ENCODE assay signal across 26 cellular contexts in the genomic region with DNA sequence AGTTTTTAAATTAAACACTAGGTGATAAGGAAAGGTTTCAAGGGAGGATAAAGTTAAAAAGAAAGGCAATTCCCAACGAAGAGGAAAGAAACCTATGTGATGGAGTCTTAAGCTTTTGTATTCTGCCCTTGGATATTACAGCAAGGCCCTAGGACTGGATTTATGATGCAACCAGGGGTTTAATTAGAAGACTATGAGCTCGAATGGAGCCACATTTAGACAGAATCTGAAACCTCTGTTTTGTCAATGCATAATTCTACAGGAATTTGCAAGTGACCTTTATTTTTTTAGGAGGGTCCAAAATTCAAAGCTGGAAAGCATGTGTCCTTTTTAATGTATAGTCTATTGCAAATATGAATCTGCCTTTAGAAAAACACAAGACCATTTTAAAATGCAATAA. TPM values are rescaled to one million over a fixed set of nuclear protein-coding genes. Genes with fewer than 3 reads are reported as not detected.
A peak's percentile ranks its signal among the peaks of the same experiment; 100 is the strongest.
DNase-seq lines count a peak whose midpoint lies in the region; ATAC-seq, FAIRE-seq and TF ChIP-seq lines count a peak whose summit lies in the region.
"Had no signal": no experiment of that assay in that cellular context is flagged by ENCODE, and none has a peak within 500 bp of the region (broad histone marks: within the 10 kb centered on the region; RNA-seq: fewer than 3 reads in every experiment).

No MANE protein-coding gene starts in this region.

- no peak overlapping the region for H3K27ac ChIP-seq in mammary epithelial cell (ENCODE audit: insufficient read depth, low read depth, low read length)
- H3K27ac ChIP-seq in small intestine (ENCODE audit: low read depth in 1 of 2, low read length in 1 of 2), result no peak overlapping the region
- H3K27ac ChIP-seq: coronary artery, neutrophil, thyroid gland had no signal

- CTCF ChIA-PET in mammary epithelial cell (lab: Charles Lee; ENCODE audit: low non-redundant PET), result no interaction called here

- peak overlapping the region; percentile 42 for H3K27ac Mint-ChIP-seq in progenitor cell of endocrine pancreas
- H3K27ac Mint-ChIP-seq: activated naive CD4-positive, alpha-beta T cell treated with anti-CD3 and anti-CD28 coated beads for 36 hours; B cell; CD8-positive, alpha-beta T cell; effector memory CD8-positive, alpha-beta T cell; stimulated activated naive CD8-positive, alpha-beta T cell treated with anti-CD3 and anti-CD28 coated beads, Interleukin-15, Interleukin-2, amounts not matched to agents 100 ng/mL and 50 ng/mL, for 24 hours had no signal

- H3K4me3 Mint-ChIP-seq in progenitor cell of endocrine pancreas (ENCODE audit: low read depth), result no peak overlapping the region
- H3K4me3 Mint-ChIP-seq: activated naive CD4-positive, alpha-beta T cell treated with anti-CD3 and anti-CD28 coated beads for 36 hours; B cell; CD8-positive, alpha-beta T cell; effector memory CD8-positive, alpha-beta T cell; stimulated activated naive CD8-positive, alpha-beta T cell treated with anti-CD3 and anti-CD28 coated beads, Interleukin-15, Interleukin-2, amounts not matched to agents 100 ng/mL and 50 ng/mL, for 24 hours had no signal

- no peaks in the 10 kb centered on the region for H4K20me1 ChIP-seq in mammary epithelial cell (ENCODE audit: insufficient read depth, low read length)

- H3K9me3 ChIP-seq in mammary epithelial cell (replicated peaks; ENCODE audit: insufficient read depth, low read length) (no peaks in the 10 kb centered on the region), small intestine (ENCODE audit: control insufficient read depth, low read depth) (no peaks in the 10 kb centered on the region)
- H3K9me3 ChIP-seq: HAP-1, neutrophil, thyroid gland had no signal

- peaks cover 32% of the 10 kb centered on the region for H3K4me1 Mint-ChIP-seq in progenitor cell of endocrine pancreas (ENCODE audit: low read depth)
- H3K4me1 Mint-ChIP-seq: B cell had no signal

- dilution Hi-C loops in mammary epithelial cell (cut with HindIII; ENCODE audit: low sequenced_read_pairs), result no loop called here

- peaks cover 87% of the 10 kb centered on the region for H3K79me2 ChIP-seq in mammary epithelial cell (ENCODE audit: insufficient read depth, low read length)

- H3K27me3 ChIP-seq in mammary epithelial cell (ENCODE audit: insufficient read depth, low read length) (no peaks in the 10 kb centered on the region), small intestine (ENCODE audit: control insufficient read depth in 2 of 2, insufficient read depth in 2 of 2, low read length in 2 of 2) (no peaks in the 10 kb centered on the region)
- H3K27me3 ChIP-seq: thyroid gland had no signal

- intact Hi-C loops in mammary epithelial cell (cut with micrococcal nuclease), result no loop called here

- WGBS in mammary epithelial cell (ENCODE audit: low coverage, missing lambda C conversion rate), result 97% methylated on average over 2 of the region's 2 CpGs
- WGBS in small intestine, 3 donors, result 60 to 72% (median 61%) methylated on average over 2 of the region's 2 CpGs

- TF ChIP-seq CTCF in mammary epithelial cell (conservative IDR thresholded peaks at IDR 0.05 in 1 of 2, IDR thresholded peaks at IDR 0.05 in 1 of 2; ENCODE audit: extremely low read depth in 1 of 2, insufficient read depth in 1 of 2, low read depth in 1 of 2, low read length in 2 of 2), result no peak
- TF ChIP-seq CTCF in progenitor cell of endocrine pancreas (IDR thresholded peaks at IDR 0.05; ENCODE audit: unreplicated experiment), result no peak

- no peak for ATAC-seq in GM21360 (IDR thresholded peaks at IDR 0.05; ENCODE audit: unreplicated experiment)
- ATAC-seq: CD8-positive, alpha-beta T cell; effector memory CD8-positive, alpha-beta T cell; esophagus mucosa; left lobe of liver had no signal

- no peak overlapping the region for H3K4me2 ChIP-seq in mammary epithelial cell (ENCODE audit: insufficient read depth, low read depth, low read length)

- TSS peak; percentile 7 for BruUV-seq in mammary epithelial cell (replicated peaks; lab: Mats Ljungman, UMichigan)

- H3K4me1 ChIP-seq in mammary epithelial cell (ENCODE audit: insufficient read depth, low read length) (peaks cover 18% of the 10 kb centered on the region), small intestine (ENCODE audit: control insufficient read depth in 2 of 2, insufficient read depth in 1 of 2, low read depth in 1 of 2, low read length in 1 of 2) (no peaks in the 10 kb centered on the region)

- H3K4me3 ChIP-seq in mammary epithelial cell (replicated peaks in 1 of 3; ENCODE audit: insufficient read depth in 1 of 3, low read depth in 2 of 3, low read length in 3 of 3) (no peak overlapping the region), small intestine (ENCODE audit: low read depth in 1 of 2, low read length in 2 of 2) (no peak overlapping the region)
- H3K4me3 ChIP-seq: coronary artery, HAP-1, thyroid gland had no signal

- no peak for FAIRE-seq in small intestine (lab: Jason Lieb, UNC)
- FAIRE-seq: bronchial epithelial cell, GM18507 had no signal

- H3K36me3 ChIP-seq in mammary epithelial cell (ENCODE audit: insufficient read depth, low read length) (peaks cover 4% of the 10 kb centered on the region), small intestine (ENCODE audit: control insufficient read depth in 2 of 2, insufficient read depth in 2 of 2, low read length in 2 of 2) (no peaks in the 10 kb centered on the region)
- H3K36me3 ChIP-seq: HAP-1, neutrophil, thyroid gland had no signal

- H3K36me3 Mint-ChIP-seq in progenitor cell of endocrine pancreas (ENCODE audit: insufficient read depth), result peaks cover 9% of the 10 kb centered on the region
- H3K36me3 Mint-ChIP-seq: CD8-positive, alpha-beta T cell had no signal

- in situ Hi-C loops in mammary epithelial cell (cut with MboI; ENCODE audit: low sequenced_read_pairs in 2 of 2), result no loop called here

- DNase-seq in NCI-H2107 treated with DMSO at 0.1 percent for 48 hours (lab: John Stamatoyannopoulos, UW; ENCODE audit: unreplicated experiment) (peak; percentile 82), NCI-H2107 (lab: John Stamatoyannopoulos, UW) (no peak), NCI-H69 (lab: John Stamatoyannopoulos, UW) (peak; percentile 72), mammary epithelial cell (no peak), progenitor cell of endocrine pancreas (ENCODE audit: low spot score, unreplicated experiment) (no peak), small intestine (no peak)
- DNase-seq in stimulated activated CD4-positive, alpha-beta T cell treated with anti-CD3 and anti-CD28 coated beads, Interleukin-4, amount 100 ng/mL, for 4 hours, result no peak
- DNase-seq: activated CD4-positive, alpha-beta T cell treated with anti-CD3 and anti-CD28 coated beads, Interleukin-2, amount 50 U/mL, for 48 hours; activated naive CD4-positive, alpha-beta T cell treated with anti-CD3 and anti-CD28 coated beads for 36 hours; CD8-positive, alpha-beta T cell; DMS79; effector memory CD8-positive, alpha-beta T cell; mesendoderm; RPMI8226; T-helper 1 cell; thyroid gland had no signal

- H3K27me3 Mint-ChIP-seq in progenitor cell of endocrine pancreas, result no peaks in the 10 kb centered on the region

- H2AFZ ChIP-seq in mammary epithelial cell (ENCODE audit: low read depth, low read length), result no peak overlapping the region

- no peaks in the 10 kb centered on the region for H3K9me3 Mint-ChIP-seq in progenitor cell of endocrine pancreas (ENCODE audit: low read depth)
- H3K9me3 Mint-ChIP-seq: activated naive CD4-positive, alpha-beta T cell treated with anti-CD3 and anti-CD28 coated beads for 36 hours; CD8-positive, alpha-beta T cell; effector memory CD8-positive, alpha-beta T cell; stimulated activated naive CD8-positive, alpha-beta T cell treated with anti-CD3 and anti-CD28 coated beads, Interleukin-15, Interleukin-2, amounts not matched to agents 100 ng/mL and 50 ng/mL, for 24 hours had no signal

- H3K9ac ChIP-seq in mammary epithelial cell (ENCODE audit: insufficient read depth, low read length), result no peak overlapping the region

RNA-seq across cellular contexts. Expression of a gene that starts 37.9 kb away (rescaled TPM):
- 100 to 1,000 TPM in 1 of 2 donors, 10 to 100 TPM in 1; 39.6 to 120 TPM for total RNA-seq in mammary epithelial cell
- 10.9 TPM for polyA plus RNA-seq in mammary epithelial cell
- polyA minus RNA-seq in mammary epithelial cell, result 35.6 TPM
- 26.4 and 27.9 TPM in 2 replicates for total RNA-seq in progenitor cell of endocrine pancreas
- polyA plus RNA-seq in small intestine, result under 1 TPM in 2 of 3 donors, not detected in 1; 0.49 to 0.81 TPM
- total RNA-seq: CD8-positive, alpha-beta T cell had no signal

Comparison
In these comparisons a context has a peak if more than half of its experiments do, and no peak if none do; other contexts are left out.
1. DNase-seq: peak in NCI-H2107 treated with DMSO at 0.1 percent for 48 hours (single experiment) and NCI-H69 (single experiment); none in NCI-H2107 (single experiment), mammary epithelial cell (single experiment), progenitor cell of endocrine pancreas (single experiment), stimulated activated CD4-positive, alpha-beta T cell treated with anti-CD3 and anti-CD28 coated beads, Interleukin-4, amount 100 ng/mL, for 4 hours (0 of 2) and small intestine (single experiment).